In the genomic region with DNA sequence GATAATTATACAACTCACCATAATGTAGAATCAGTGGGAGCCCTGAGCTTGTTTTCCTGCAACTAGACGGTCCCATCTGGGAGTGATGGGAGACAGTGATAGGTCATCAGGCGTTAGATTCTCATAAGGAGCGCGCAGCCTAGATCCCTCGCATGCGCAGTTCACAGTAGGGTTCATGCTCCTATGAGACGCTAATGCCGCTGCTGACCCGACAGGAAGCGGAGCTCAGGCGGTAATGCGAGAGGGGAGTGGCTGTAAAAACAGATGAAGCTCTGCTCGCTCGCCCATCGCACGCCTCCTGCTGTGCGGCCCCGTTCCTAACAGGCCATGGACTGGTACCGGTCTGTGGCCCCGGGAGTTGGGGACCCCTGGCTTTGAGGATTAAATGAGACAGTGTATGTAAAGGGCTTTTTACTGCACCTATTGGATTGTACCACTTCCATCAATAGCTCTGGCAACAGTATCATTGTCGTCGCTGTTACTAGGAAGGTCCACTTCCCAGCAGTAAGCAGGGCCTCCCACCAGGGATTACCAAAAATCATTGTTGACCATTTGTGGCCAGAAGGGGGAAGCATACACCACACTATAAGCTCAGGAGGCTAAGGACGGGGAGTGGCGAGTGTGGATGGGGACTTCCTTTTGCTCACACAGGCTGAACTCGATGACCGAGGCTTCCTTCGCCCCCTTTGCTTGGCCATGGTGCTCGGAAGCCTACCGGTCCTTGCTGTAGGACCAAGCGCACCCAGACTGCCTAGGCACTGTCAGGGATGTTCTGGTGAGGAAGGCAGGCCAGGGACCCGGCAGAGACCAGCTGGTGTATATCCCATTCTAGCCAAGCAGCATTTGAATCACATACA, we compare ENCODE assay signal across 8 cellular contexts. TPM values are rescaled to one million over a fixed set of nuclear protein-coding genes. Genes with fewer than 3 reads are reported as not detected.
DNase-seq lines count a peak whose midpoint lies in the region; ATAC-seq and TF ChIP-seq lines count a peak whose summit lies in the region.

No MANE protein-coding gene starts in this region.

- H3K27me3 ChIP-seq in PC-3 (ENCODE audit: low read length) = no peaks in the 10 kb centered on the region
- H3K27me3 ChIP-seq in fibroblast of lung (ENCODE audit: control insufficient read depth, insufficient read depth, low read length) = no peaks in the 10 kb centered on the region
- no peaks in the 10 kb centered on the region for H3K27me3 ChIP-seq in naive thymus-derived CD4-positive, alpha-beta T cell (ENCODE audit: control insufficient read depth in 2 of 2, insufficient read depth in 2 of 2, low read length in 2 of 2)

- no peaks in the 10 kb centered on the region for H3K79me2 ChIP-seq in PC-3 (ENCODE audit: low read length)
- H3K79me2 ChIP-seq in fibroblast of lung (ENCODE audit: control insufficient read depth, insufficient read depth, low read length) = no peaks in the 10 kb centered on the region

- H3K4me2 ChIP-seq in PC-3 (ENCODE audit: low read length) (peak overlapping the region; percentile 98), fibroblast of lung (ENCODE audit: extremely low read depth, insufficient read depth, low read length) (peak overlapping the region; percentile 79)

- no peaks in the 10 kb centered on the region for H3K36me3 ChIP-seq in PC-3 (ENCODE audit: low read depth, low read length)
- no peaks in the 10 kb centered on the region for H3K36me3 ChIP-seq in fibroblast of lung (ENCODE audit: control insufficient read depth, insufficient read depth, low read length)
- H3K36me3 ChIP-seq in naive thymus-derived CD4-positive, alpha-beta T cell (ENCODE audit: control insufficient read depth in 2 of 3, insufficient read depth in 3 of 3, low read length in 3 of 3) = no peaks in the 10 kb centered on the region

- ATAC-seq in GM21619 (IDR thresholded peaks at IDR 0.05; ENCODE audit: unreplicated experiment) (peak; percentile 98), PC-3 (peak; percentile 95)
- ATAC-seq in naive thymus-derived CD4-positive, alpha-beta T cell = peak; percentile 94
- ATAC-seq in stimulated activated effector memory CD8-positive, alpha-beta T cell treated with anti-CD3 and anti-CD28 coated beads, Interleukin-12 subunit alpha, Interleukin-12 subunit beta, amount 100 ng/mL, for 72 hours = peak; percentile 95

- H2AFZ ChIP-seq in PC-3 (ENCODE audit: low read length) = peak overlapping the region; percentile 95
- peak overlapping the region; percentile 93 for H2AFZ ChIP-seq in fibroblast of lung (ENCODE audit: low read length)

- peaks cover 28% of the 10 kb centered on the region for H3K4me1 ChIP-seq in PC-3 (ENCODE audit: insufficient read depth, low read length)
- peaks cover 4% of the 10 kb centered on the region for H3K4me1 ChIP-seq in fibroblast of lung (ENCODE audit: control insufficient read depth, extremely low read depth, insufficient read depth, low read length)
- H3K4me1 ChIP-seq in naive thymus-derived CD4-positive, alpha-beta T cell (ENCODE audit: control insufficient read depth in 2 of 2, insufficient read depth in 2 of 2, low read length in 2 of 2) = peaks cover 4 to 14% of the 10 kb centered on the region in 2 donors

- H4K20me1 ChIP-seq in PC-3 (ENCODE audit: low read length) (no peaks in the 10 kb centered on the region), fibroblast of lung (ENCODE audit: control insufficient read depth, extremely low read depth, insufficient read depth, low read length) (no peaks in the 10 kb centered on the region)

- DNase-seq in DMS153 treated with DMSO at 0.1 percent for 48 hours (lab: John Stamatoyannopoulos, UW; ENCODE audit: unreplicated experiment) (peak; percentile 92), PC-3 (peak; percentile 92), fibroblast of lung (ENCODE audit: low read depth in 2 of 2) (peak; percentile 87 to 93)
- peak; percentile 61 for DNase-seq in activated T-helper 1 cell treated with anti-CD3 and anti-CD28 coated beads, Interleukin-12 subunit alpha, Interleukin-12 subunit beta, Interleukin-2, Interleukin-4 antibody, amounts not matched to agents 30 ng/mL and 10 ng/mL and 1 ng/mL, durations not matched to agents 14 hours and 24 hours and 36 hours (ENCODE audit: low spot score)
- DNase-seq in naive thymus-derived CD4-positive, alpha-beta T cell = peak; percentile 39 to 74 (median 67)
- peak; percentile 45 to 88 for DNase-seq in stimulated activated effector memory CD8-positive, alpha-beta T cell treated with anti-CD3 and anti-CD28 coated beads, Interleukin-12 subunit alpha, Interleukin-12 subunit beta, amount 100 ng/mL, for 72 hours (ENCODE audit: low spot score in 2 of 2)

- H3K27ac Mint-ChIP-seq in IgD-negative memory B cell = peak overlapping the region; percentile 39 to 83 (median 82)
- peak overlapping the region; percentile 79 for H3K27ac Mint-ChIP-seq in activated T-helper 1 cell treated with anti-CD3 and anti-CD28 coated beads, Interleukin-12 subunit alpha, Interleukin-12 subunit beta, Interleukin-2, Interleukin-4 antibody, amounts not matched to agents 30 ng/mL and 10 ng/mL and 1 ng/mL, durations not matched to agents 14 hours and 24 hours and 36 hours
- H3K27ac Mint-ChIP-seq in naive thymus-derived CD4-positive, alpha-beta T cell = peak overlapping the region; percentile 71 to 93 (median 90)
- peak overlapping the region; percentile 90 for H3K27ac Mint-ChIP-seq in stimulated activated effector memory CD8-positive, alpha-beta T cell treated with anti-CD3 and anti-CD28 coated beads, Interleukin-12 subunit alpha, Interleukin-12 subunit beta, amount 100 ng/mL, for 72 hours

- BruUV-seq in PC-3 (replicated peaks; lab: Mats Ljungman, UMichigan) = TSS peak; percentile 79

- peaks cover 11 to 16% (median 16%) of the 10 kb centered on the region in 3 donors for H3K4me1 Mint-ChIP-seq in IgD-negative memory B cell
- peaks cover 23% of the 10 kb centered on the region for H3K4me1 Mint-ChIP-seq in activated T-helper 1 cell treated with anti-CD3 and anti-CD28 coated beads, Interleukin-12 subunit alpha, Interleukin-12 subunit beta, Interleukin-2, Interleukin-4 antibody, amounts not matched to agents 30 ng/mL and 10 ng/mL and 1 ng/mL, durations not matched to agents 14 hours and 24 hours and 36 hours (ENCODE audit: low read depth)
- peaks cover 12 to 17% (median 15%) of the 10 kb centered on the region in 7 donors for H3K4me1 Mint-ChIP-seq in naive thymus-derived CD4-positive, alpha-beta T cell
- peaks cover 17% of the 10 kb centered on the region for H3K4me1 Mint-ChIP-seq in stimulated activated effector memory CD8-positive, alpha-beta T cell treated with anti-CD3 and anti-CD28 coated beads, Interleukin-12 subunit alpha, Interleukin-12 subunit beta, amount 100 ng/mL, for 72 hours

- CTCF ChIA-PET in PC-3 (lab: Charles Lee) = interaction anchor here (0.5 to 2.5 kb wide), 21 partner anchors 11 to 201 kb away, joined by 3 to 47 read pairs (median 4); no protein-coding TSS in a partner anchor
- CTCF ChIA-PET in naive thymus-derived CD4-positive, alpha-beta T cell (lab: Charles Lee) = interaction anchor here (0.6 to 2.5 kb wide), 25 partner anchors 11 to 1300 kb away, joined by 3 to 66 read pairs (median 5); a partner anchor contains a TSS

- POLR2A ChIA-PET in PC-3 (lab: Charles Lee; ENCODE audit: unreplicated experiment) = interaction anchor here (0.6 to 1.0 kb wide), 6 partner anchors 10 to 347 kb away, joined by 3 to 11 read pairs (median 3); a partner anchor contains a TSS
- POLR2A ChIA-PET in naive thymus-derived CD4-positive, alpha-beta T cell (lab: Charles Lee) = interaction anchor here (0.6 to 1.6 kb wide), 4 partner anchors 24 to 590 kb away, joined by 3 to 9 read pairs (median 5); a partner anchor contains a TSS

- intact Hi-C loops in PC-3 (cut with micrococcal nuclease) = loop anchor here (1.0 to 10.0 kb wide), 4 partner anchors 46 to 522 kb away; no protein-coding TSS in a partner anchor
- intact Hi-C loops in activated T-helper 1 cell treated with anti-CD3 and anti-CD28 coated beads, Interleukin-12 subunit alpha, Interleukin-12 subunit beta, Interleukin-2, Interleukin-4 antibody, amounts not matched to agents 30 ng/mL and 10 ng/mL and 1 ng/mL, durations not matched to agents 14 hours and 24 hours and 36 hours (cut with micrococcal nuclease) = loop anchor here (1.0 kb wide), 8 partner anchors 27 to 522 kb away; a partner anchor contains a TSS
- intact Hi-C loops in naive thymus-derived CD4-positive, alpha-beta T cell (cut with micrococcal nuclease) = loop anchor here (1.0 to 10.0 kb wide), 10 partner anchors 27 to 520 kb away; a partner anchor contains a TSS

- H3K27me3 Mint-ChIP-seq in IgD-negative memory B cell = no peaks in the 10 kb centered on the region
- H3K27me3 Mint-ChIP-seq in activated T-helper 1 cell treated with anti-CD3 and anti-CD28 coated beads, Interleukin-12 subunit alpha, Interleukin-12 subunit beta, Interleukin-2, Interleukin-4 antibody, amounts not matched to agents 30 ng/mL and 10 ng/mL and 1 ng/mL, durations not matched to agents 14 hours and 24 hours and 36 hours (ENCODE audit: insufficient read depth) = peaks cover 3% of the 10 kb centered on the region
- peaks cover 0 to 16% (median 0%) of the 10 kb centered on the region in 5 donors for H3K27me3 Mint-ChIP-seq in naive thymus-derived CD4-positive, alpha-beta T cell

- peaks cover under 1% of the 10 kb centered on the region for H3K36me3 Mint-ChIP-seq in IgD-negative memory B cell
- H3K36me3 Mint-ChIP-seq in activated T-helper 1 cell treated with anti-CD3 and anti-CD28 coated beads, Interleukin-12 subunit alpha, Interleukin-12 subunit beta, Interleukin-2, Interleukin-4 antibody, amounts not matched to agents 30 ng/mL and 10 ng/mL and 1 ng/mL, durations not matched to agents 14 hours and 24 hours and 36 hours (ENCODE audit: low read depth) = no peaks in the 10 kb centered on the region
- no peaks in the 10 kb centered on the region for H3K36me3 Mint-ChIP-seq in naive thymus-derived CD4-positive, alpha-beta T cell
- no peaks in the 10 kb centered on the region for H3K36me3 Mint-ChIP-seq in stimulated activated effector memory CD8-positive, alpha-beta T cell treated with anti-CD3 and anti-CD28 coated beads, Interleukin-12 subunit alpha, Interleukin-12 subunit beta, amount 100 ng/mL, for 72 hours

- H3K4me3 ChIP-seq in PC-3 (ENCODE audit: low read length) (peak overlapping the region; percentile 72), fibroblast of lung (replicated peaks in 1 of 4; ENCODE audit: control extremely low read depth in 1 of 4, insufficient read depth in 1 of 4, low read depth in 3 of 4, low read length in 4 of 4) (peak overlapping the region; percentile 34 to 69 (median 46))
- peak overlapping the region; percentile 59 for H3K4me3 ChIP-seq in naive thymus-derived CD4-positive, alpha-beta T cell (ENCODE audit: low read length)

- H3F3A ChIP-seq in PC-3 (ENCODE audit: low read length, unreplicated experiment) = no peaks in the 10 kb centered on the region

- no peaks in the 10 kb centered on the region for H3K9me3 Mint-ChIP-seq in IgD-negative memory B cell
- H3K9me3 Mint-ChIP-seq in activated T-helper 1 cell treated with anti-CD3 and anti-CD28 coated beads, Interleukin-12 subunit alpha, Interleukin-12 subunit beta, Interleukin-2, Interleukin-4 antibody, amounts not matched to agents 30 ng/mL and 10 ng/mL and 1 ng/mL, durations not matched to agents 14 hours and 24 hours and 36 hours = no peaks in the 10 kb centered on the region
- H3K9me3 Mint-ChIP-seq in naive thymus-derived CD4-positive, alpha-beta T cell = peaks cover 0 to under 1% (median 0%) of the 10 kb centered on the region in 11 donors
- no peaks in the 10 kb centered on the region for H3K9me3 Mint-ChIP-seq in stimulated activated effector memory CD8-positive, alpha-beta T cell treated with anti-CD3 and anti-CD28 coated beads, Interleukin-12 subunit alpha, Interleukin-12 subunit beta, amount 100 ng/mL, for 72 hours

- peak; percentile 91 for TF ChIP-seq CTCF in PC-3 (conservative IDR thresholded peaks at IDR 0.05; ENCODE audit: low read depth, low read length)
- peak; percentile 61 to 77 for TF ChIP-seq CTCF in fibroblast of lung (conservative IDR thresholded peaks at IDR 0.05 in 1 of 2, IDR thresholded peaks at IDR 0.05 in 1 of 2; ENCODE audit: low read depth in 1 of 2, low read length in 2 of 2)

- H3K9me3 ChIP-seq in PC-3 (ENCODE audit: low read length) (no peaks in the 10 kb centered on the region), fibroblast of lung (ENCODE audit: control insufficient read depth, insufficient read depth, low read depth, low read length) (no peaks in the 10 kb centered on the region)
- H3K9me3 ChIP-seq in naive thymus-derived CD4-positive, alpha-beta T cell (ENCODE audit: control insufficient read depth in 2 of 3, low read length in 3 of 3) = no peaks in the 10 kb centered on the region

- H3K4me3 Mint-ChIP-seq in IgD-negative memory B cell = peak overlapping the region; percentile 75 to 94 (median 86)
- peak overlapping the region; percentile 78 for H3K4me3 Mint-ChIP-seq in activated T-helper 1 cell treated with anti-CD3 and anti-CD28 coated beads, Interleukin-12 subunit alpha, Interleukin-12 subunit beta, Interleukin-2, Interleukin-4 antibody, amounts not matched to agents 30 ng/mL and 10 ng/mL and 1 ng/mL, durations not matched to agents 14 hours and 24 hours and 36 hours
- peak overlapping the region; percentile 79 to 91 (median 86) for H3K4me3 Mint-ChIP-seq in naive thymus-derived CD4-positive, alpha-beta T cell
- H3K4me3 Mint-ChIP-seq in stimulated activated effector memory CD8-positive, alpha-beta T cell treated with anti-CD3 and anti-CD28 coated beads, Interleukin-12 subunit alpha, Interleukin-12 subunit beta, amount 100 ng/mL, for 72 hours = peak overlapping the region; percentile 77

- no peaks in the 10 kb centered on the region for H3K9me2 ChIP-seq in PC-3 (replicated peaks; ENCODE audit: low read length)

- H3K27ac ChIP-seq in PC-3 (ENCODE audit: low read length) = peak overlapping the region; percentile 56
- peak overlapping the region; percentile 82 for H3K27ac ChIP-seq in fibroblast of lung (ENCODE audit: insufficient read depth, low read length)
- H3K27ac ChIP-seq in naive thymus-derived CD4-positive, alpha-beta T cell (ENCODE audit: low read depth, low read length) = peak overlapping the region; percentile 37

- peak overlapping the region; percentile 67 for H3K9ac ChIP-seq in PC-3 (ENCODE audit: low read length)
- H3K9ac ChIP-seq in fibroblast of lung (ENCODE audit: insufficient read depth, low read length) = peak overlapping the region; percentile 30

RNA-seq across cellular contexts. Expression of a gene that starts 26.4 kb away (rescaled TPM):
- polyA plus RNA-seq in IgD-negative memory B cell = 125 TPM
- total RNA-seq in PC-3 (2014; rRNA removed) = 1.6 TPM in 1 of 2 replicates, not detected in the other
- total RNA-seq in activated T-helper 1 cell treated with anti-CD3 and anti-CD28 coated beads, Interleukin-12 subunit alpha, Interleukin-12 subunit beta, Interleukin-2, Interleukin-4 antibody, amounts not matched to agents 30 ng/mL and 10 ng/mL and 1 ng/mL, durations not matched to agents 14 hours and 24 hours and 36 hours = 99.7 and 111 TPM in 2 replicates
- total RNA-seq in fibroblast of lung = 89.6 and 213 TPM in 2 replicates
- polyA plus RNA-seq in fibroblast of lung = 170 and 238 TPM in 2 replicates
- 142 and 209 TPM in 2 replicates for polyA plus RNA-seq in fibroblast of lung (2012)
- 87.7 and 121 TPM in 2 replicates for polyA minus RNA-seq in fibroblast of lung (ENCODE audit: low replicate concordance)
- total RNA-seq in naive thymus-derived CD4-positive, alpha-beta T cell = 100 to 1,000 TPM in 3 of 5 experiments, 10 to 100 TPM in 2; 62.2 to 108 (median 100) TPM
- polyA plus RNA-seq in naive thymus-derived CD4-positive, alpha-beta T cell = 100 to 1,000 TPM; 169 to 206 TPM

Comparison
In these comparisons a context has a peak if more than half of its experiments do, and no peak if none do; other contexts are left out.
1. Peak in every context shown above with its lines: DNase-seq, ATAC-seq, H3K4me3 ChIP-seq and H3K27ac ChIP-seq.
2. RNA of a gene that starts 26.4 kb away (total RNA-seq): 89.6 to 213 TPM in fibroblast of lung, 62.2 to 108 TPM in naive thymus-derived CD4-positive, alpha-beta T cell and 99.7 to 111 TPM in activated T-helper 1 cell treated with anti-CD3 and anti-CD28 coated beads, Interleukin-12 subunit alpha, Interleukin-12 subunit beta, Interleukin-2, Interleukin-4 antibody, amounts not matched to agents 30 ng/mL and 10 ng/mL and 1 ng/mL, durations not matched to agents 14 hours and 24 hours and 36 hours; 1.6 TPM in PC-3; every median in the first group is over 10 times any median in the second.